In the genomic region with DNA sequence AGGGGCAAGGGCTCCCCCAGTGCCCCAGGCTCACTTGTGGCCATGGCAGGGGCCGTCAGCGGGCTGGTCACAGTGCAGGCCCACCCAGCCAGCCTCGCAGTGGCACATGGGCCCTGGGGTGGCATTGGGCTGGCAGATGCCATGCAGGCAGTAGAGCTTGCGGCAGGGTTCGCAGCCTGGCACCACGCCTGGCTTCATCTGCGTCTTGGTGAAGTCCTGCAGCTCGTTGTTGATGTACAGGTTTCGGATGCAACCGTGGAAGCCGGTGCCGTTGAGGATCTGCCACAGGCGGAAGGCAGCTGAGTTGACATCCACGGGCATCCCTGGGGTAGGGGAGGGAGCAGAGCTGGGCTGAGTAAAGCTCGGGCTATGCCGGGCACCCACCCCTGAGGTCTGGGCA, we compare ENCODE assay signal across 22 cellular contexts.
DNase-seq lines count a peak whose midpoint lies in the region; ATAC-seq, FAIRE-seq and TF ChIP-seq lines count a peak whose summit lies in the region.
"Had no signal": no experiment of that assay in that cellular context is flagged by ENCODE, and none has a peak within 500 bp of the region (broad histone marks: within the 10 kb centered on the region; RNA-seq: fewer than 3 reads in every experiment).

No MANE protein-coding gene starts in this region.

- no peak overlapping the region for H2BK15ac ChIP-seq in neuronal stem cell (ENCODE audit: low read length)

- no peak overlapping the region for H2BK120ac ChIP-seq in neuronal stem cell (ENCODE audit: low read depth, low read length)

- peaks cover 2 to 13% of the 10 kb centered on the region in 2 donors for H3K9me3 Mint-ChIP-seq in effector memory CD8-positive, alpha-beta T cell

- H2BK5ac ChIP-seq in neuronal stem cell (ENCODE audit: low read length), result peak overlapping the region; percentile 22

- H3K4me1 ChIP-seq in HEK293 (ENCODE audit: control insufficient read depth, insufficient read depth, low read length), result no peaks in the 10 kb centered on the region
- H3K4me1 ChIP-seq in duodenal mucosa (ENCODE audit: control insufficient read depth in 1 of 2, insufficient read depth in 2 of 2, low read length in 2 of 2), result peaks cover 45 to 48% of the 10 kb centered on the region in 2 donors
- no peaks in the 10 kb centered on the region for H3K4me1 ChIP-seq in neuronal stem cell (ENCODE audit: control insufficient read depth in 2 of 2, insufficient read depth in 1 of 2, low read depth in 1 of 2, low read length in 2 of 2)
- peaks cover 3 to 22% of the 10 kb centered on the region in 2 donors for H3K4me1 ChIP-seq in small intestine (ENCODE audit: control insufficient read depth in 2 of 2, insufficient read depth in 1 of 2, low read depth in 1 of 2, low read length in 1 of 2)
- H3K4me1 ChIP-seq: BE2C had no signal

- H3K23ac ChIP-seq in neuronal stem cell (ENCODE audit: low read depth, low read length, poor library complexity), result no peak overlapping the region

- no peak overlapping the region for H3K27ac Mint-ChIP-seq in effector memory CD8-positive, alpha-beta T cell
- H3K27ac Mint-ChIP-seq: CD4-positive, CD25-positive, alpha-beta regulatory T cell; CD8-positive, alpha-beta memory T cell; HFFc6 had no signal

- H3K27ac ChIP-seq in HEK293 (ENCODE audit: extremely low read depth, low read depth, low read length) (no peak overlapping the region), duodenal mucosa (ENCODE audit: low read depth, low read length) (no peak overlapping the region), neuronal stem cell (replicated peaks; ENCODE audit: low read length) (no peak overlapping the region), small intestine (ENCODE audit: low read depth in 1 of 2, low read length in 1 of 2) (peak overlapping the region; percentile 9 to 56)
- H3K27ac ChIP-seq: GM23248, HL-60 had no signal

- no peak overlapping the region for H2BK12ac ChIP-seq in neuronal stem cell (ENCODE audit: low read length)

- H3K9ac ChIP-seq in duodenal mucosa (ENCODE audit: low read depth in 1 of 2, low read length in 2 of 2), result peak overlapping the region; percentile 8 to 54
- peak overlapping the region; percentile 74 for H3K9ac ChIP-seq in neuronal stem cell (ENCODE audit: low read depth, low read length, poor library complexity)
- H3K9ac ChIP-seq: GM23248 had no signal

- H3K18ac ChIP-seq in neuronal stem cell (ENCODE audit: low read length), result peak overlapping the region; percentile 15

- no peaks in the 10 kb centered on the region for H3K9me3 ChIP-seq in HEK293 (ENCODE audit: control insufficient read depth, insufficient read depth, low read depth, low read length)
- H3K9me3 ChIP-seq in duodenal mucosa (ENCODE audit: control insufficient read depth in 1 of 2, low read length in 2 of 2), result peaks cover 0 to 10% of the 10 kb centered on the region in 2 donors
- H3K9me3 ChIP-seq in neuronal stem cell (replicated peaks in 1 of 2; ENCODE audit: control insufficient read depth in 2 of 2, insufficient read depth in 1 of 2, low read depth in 1 of 2, low read length in 2 of 2), result peaks cover 4 to 11% of the 10 kb centered on the region in 2 donors
- no peaks in the 10 kb centered on the region for H3K9me3 ChIP-seq in small intestine (ENCODE audit: control insufficient read depth, low read depth)
- H3K9me3 ChIP-seq: BE2C had no signal

- peaks cover 12% of the 10 kb centered on the region for H3K36me3 Mint-ChIP-seq in effector memory CD8-positive, alpha-beta T cell (ENCODE audit: insufficient read depth)
- H3K36me3 Mint-ChIP-seq: CD4-positive, CD25-positive, alpha-beta regulatory T cell had no signal

- no peaks in the 10 kb centered on the region for H3K79me1 ChIP-seq in neuronal stem cell (ENCODE audit: low read depth, low read length)

- no peak overlapping the region for H3K4ac ChIP-seq in neuronal stem cell (ENCODE audit: low read length)

- H3K36me3 ChIP-seq in HEK293 (ENCODE audit: control insufficient read depth in 2 of 2, insufficient read depth in 1 of 2, low read length in 2 of 2), result no peaks in the 10 kb centered on the region
- no peaks in the 10 kb centered on the region for H3K36me3 ChIP-seq in duodenal mucosa (ENCODE audit: control insufficient read depth in 1 of 2, insufficient read depth in 2 of 2, low read length in 2 of 2)
- no peaks in the 10 kb centered on the region for H3K36me3 ChIP-seq in neuronal stem cell (replicated peaks in 1 of 2; ENCODE audit: control insufficient read depth in 2 of 2, insufficient read depth in 2 of 2, low read length in 2 of 2)
- H3K36me3 ChIP-seq in small intestine (ENCODE audit: control insufficient read depth in 2 of 2, insufficient read depth in 2 of 2, low read length in 2 of 2), result no peaks in the 10 kb centered on the region
- H3K36me3 ChIP-seq: BE2C had no signal

- no peak overlapping the region for H4K91ac ChIP-seq in neuronal stem cell (ENCODE audit: low read depth, low read length, poor library complexity)

- ATAC-seq in effector memory CD8-positive, alpha-beta T cell (replicated peaks), result no peak

- H3K4me1 Mint-ChIP-seq in effector memory CD8-positive, alpha-beta T cell (ENCODE audit: low read depth in 2 of 2), result no peaks in the 10 kb centered on the region
- H3K4me1 Mint-ChIP-seq: CD4-positive, CD25-positive, alpha-beta regulatory T cell; CD8-positive, alpha-beta memory T cell had no signal

- no peaks in the 10 kb centered on the region for H3K27me3 ChIP-seq in duodenal mucosa (ENCODE audit: control insufficient read depth in 1 of 2, insufficient read depth in 2 of 2, low read length in 2 of 2)
- no peaks in the 10 kb centered on the region for H3K27me3 ChIP-seq in neuronal stem cell (ENCODE audit: control insufficient read depth in 3 of 3, insufficient read depth in 3 of 3, low read depth in 1 of 3, low read length in 3 of 3)
- no peaks in the 10 kb centered on the region for H3K27me3 ChIP-seq in small intestine (ENCODE audit: control insufficient read depth in 2 of 2, insufficient read depth in 2 of 2, low read length in 2 of 2)
- H3K27me3 ChIP-seq: BE2C had no signal

- H3K27me3 Mint-ChIP-seq in effector memory CD8-positive, alpha-beta T cell, result peaks cover 0 to 11% of the 10 kb centered on the region in 2 donors
- H3K27me3 Mint-ChIP-seq: CD4-positive, CD25-positive, alpha-beta regulatory T cell had no signal

- peak overlapping the region; percentile 12 for H3K14ac ChIP-seq in neuronal stem cell (ENCODE audit: low read length)

- no peak overlapping the region for H2AFZ ChIP-seq in neuronal stem cell (ENCODE audit: low read length)
- H2AFZ ChIP-seq: GM23248 had no signal

- CTCF ChIA-PET in HEK293 (lab: Yijun Ruan, JAX), result interaction anchor here (0.6 kb wide), 1 partner anchor 92 kb away, joined by 3 read pairs; no protein-coding TSS in a partner anchor

- no peak for TF ChIP-seq CTCF in HEK293 (tag by site-specific recombination; IDR thresholded peaks at IDR 0.05)

- no peak overlapping the region for H3K4me2 ChIP-seq in neuronal stem cell (ENCODE audit: insufficient read depth, low read length, poor library complexity, severe bottlenecking)

- no peak overlapping the region for H4K8ac ChIP-seq in neuronal stem cell (ENCODE audit: low read depth, low read length)

- no peak overlapping the region for H2AK5ac ChIP-seq in neuronal stem cell (ENCODE audit: low read depth, low read length)

- DNase-seq in neuronal stem cell (ENCODE audit: low spot score), result no peak
- DNase-seq in small intestine, result no peak
- DNase-seq in Kasumi-1 (lab: John Stamatoyannopoulos, UW), result no peak
- DNase-seq in GM12891 (ENCODE audit: insufficient read length, low spot score), result no peak
- no peak for DNase-seq in NCI-H1930 (lab: John Stamatoyannopoulos, UW)
- no peak for DNase-seq in effector memory CD8-positive, alpha-beta T cell
- DNase-seq: ACHN; BE2C; C1 segment of cervical spinal cord; CD4-positive, CD25-positive, alpha-beta regulatory T cell; CD8-positive, alpha-beta memory T cell; COR-L47; DMS 273 treated with DMSO at 0.1 percent for 48 hours; GM23248; HCEC 1CT; HFFc6 had no signal

- TF ChIP-seq POLR2A in GM12891 (IDR thresholded peaks at IDR 0.05; ENCODE audit: low read depth, low read length), result no peak

- no peak for FAIRE-seq in small intestine (lab: Jason Lieb, UNC)
- FAIRE-seq in GM12891 (lab: Jason Lieb, UNC), result no peak
- FAIRE-seq: A204.1, G401.6, GM12892 had no signal

- POLR2A ChIA-PET in HEK293 (lab: Yijun Ruan, JAX), result no interaction called here

- H3K4me3 ChIP-seq in HEK293 (ENCODE audit: low read depth, low read length) (no peak overlapping the region), duodenal mucosa (ENCODE audit: low read depth in 1 of 2, low read length in 2 of 2) (no peak overlapping the region), neuronal stem cell (ENCODE audit: low read length in 2 of 2) (no peak overlapping the region), small intestine (ENCODE audit: low read depth in 1 of 2, low read length in 2 of 2) (no peak overlapping the region)
- H3K4me3 ChIP-seq: GM23248 had no signal

- no peak overlapping the region for H3K4me3 Mint-ChIP-seq in effector memory CD8-positive, alpha-beta T cell
- H3K4me3 Mint-ChIP-seq: CD4-positive, CD25-positive, alpha-beta regulatory T cell; CD8-positive, alpha-beta memory T cell; HFFc6 had no signal

- no CpG with 5 or more reads among the region's 16 CpGs for WGBS in neuronal stem cell (ENCODE audit: extremely low coverage in 2 of 2, insufficient read length in 2 of 2, insufficient replicate concordance in 1 of 2), 2 donors
- 23 to 74% (median 48%) methylated on average over 16 of the region's 16 CpGs for WGBS in small intestine, 3 donors

TF ChIP-seq in HEK293, 187 proteins besides CTCF, POLR2A, EP300 and RAD21 (continues in another document):
- TF ChIP-seq ZNF624 (tag by site-specific recombination; IDR thresholded peaks at IDR 0.05) (no peak), ZNF404 (tag by site-specific recombination; IDR thresholded peaks at IDR 0.05) (no peak)

TF ChIP-seq in GM12891, 5 proteins besides CTCF, POLR2A, EP300 and RAD21:
- TF ChIP-seq TAF1 (IDR thresholded peaks at IDR 0.05; ENCODE audit: low read depth, low read length), result no peak
- TF ChIP-seq POU2F2 (IDR thresholded peaks at IDR 0.05; ENCODE audit: low read depth, low read length), result no peak
- no peak for TF ChIP-seq SPI1 (IDR thresholded peaks at IDR 0.05; ENCODE audit: low read depth, low read length)
- no peak for TF ChIP-seq PAX5 (IDR thresholded peaks at IDR 0.05; ENCODE audit: insufficient read depth, low read length, severe bottlenecking)

Comparison
In these comparisons a context has a peak if more than half of its experiments do, and no peak if none do; other contexts are left out.
1. H3K27ac ChIP-seq: peak in small intestine (2 of 2); none in HEK293 (single experiment), duodenal mucosa (single experiment) and neuronal stem cell (single experiment).